9 cellular contexts compared by ENCODE assay signal in the genomic region with DNA sequence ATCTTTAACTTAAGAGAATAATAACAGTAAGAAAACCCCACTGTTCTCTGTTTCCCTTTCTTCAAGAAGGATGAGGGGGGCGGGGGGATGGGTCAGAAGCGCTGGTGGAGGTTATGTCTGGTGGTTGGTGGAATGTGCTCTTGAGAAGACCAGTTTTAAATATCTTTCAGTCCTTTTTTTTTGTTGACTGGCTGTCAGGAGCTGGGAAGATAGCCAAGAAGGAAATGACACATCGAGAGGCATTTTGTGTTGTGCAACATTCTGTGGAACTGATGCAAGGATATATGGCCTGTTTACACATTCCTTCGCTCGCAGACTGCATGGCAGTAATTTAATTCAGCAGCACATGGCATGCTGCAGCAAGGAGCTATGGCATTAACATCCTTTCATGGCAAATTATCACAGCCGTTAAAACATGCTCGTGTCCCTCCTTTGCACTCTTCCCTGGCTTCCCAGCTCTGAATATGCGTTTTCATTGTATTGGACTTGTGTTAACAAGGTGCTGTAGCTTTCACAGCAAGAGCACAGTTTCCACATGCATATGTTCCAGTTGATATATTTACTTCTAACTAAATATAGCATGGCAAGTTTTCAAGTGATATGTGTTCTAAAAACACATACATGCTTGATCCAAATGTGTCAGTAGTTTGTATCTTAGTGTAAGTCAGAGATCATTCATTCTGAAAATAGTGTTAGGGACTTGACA.
A peak's percentile ranks its signal among the peaks of the same experiment; 100 is the strongest.
DNase-seq lines count a peak whose midpoint lies in the region; ATAC-seq and TF ChIP-seq lines count a peak whose summit lies in the region.
"Had no signal": no experiment of that assay in that cellular context is flagged by ENCODE, and none has a peak within 500 bp of the region (broad histone marks: within the 10 kb centered on the region; RNA-seq: fewer than 3 reads in every experiment).

No MANE protein-coding gene starts in this region.

- no peaks in the 10 kb centered on the region for H3K27me3 Mint-ChIP-seq in osteocyte (ENCODE audit: unreplicated experiment)
- H3K27me3 Mint-ChIP-seq: activated naive CD4-positive, alpha-beta T cell treated with anti-CD3 and anti-CD28 coated beads, Interleukin-2, amount 50 U/mL, for 24 hours had no signal

- ATAC-seq in HG02623 (IDR thresholded peaks at IDR 0.05; ENCODE audit: unreplicated experiment): no peak
- ATAC-seq in HG03460 (IDR thresholded peaks at IDR 0.05; ENCODE audit: unreplicated experiment): no peak

- DNase-seq in NCI-H2227 (lab: John Stamatoyannopoulos, UW; ENCODE audit: unreplicated experiment) (peak; percentile 29), NCI-H2227 treated with DMSO at 0.1 percent for 48 hours (lab: John Stamatoyannopoulos, UW) (no peak), NCI-H1105 (lab: John Stamatoyannopoulos, UW) (peak; percentile 69), foreskin fibroblast (peak; percentile 98), osteocyte (ENCODE audit: extremely low spot score, unreplicated experiment) (peak; percentile 90)

- peak overlapping the region; percentile 86 for H3K27ac Mint-ChIP-seq in osteocyte (ENCODE audit: unreplicated experiment)
- H3K27ac Mint-ChIP-seq: activated naive CD4-positive, alpha-beta T cell treated with anti-CD3 and anti-CD28 coated beads, Interleukin-2, amount 50 U/mL, for 24 hours had no signal

- H3K4me1 Mint-ChIP-seq in osteocyte (ENCODE audit: unreplicated experiment): peaks cover 63% of the 10 kb centered on the region

- H3K27ac ChIP-seq in VCaP: peak overlapping the region; percentile 60

- no peak for TF ChIP-seq CTCF in VCaP (conservative IDR thresholded peaks at IDR 0.05)
- no peak for TF ChIP-seq CTCF in foreskin fibroblast (IDR thresholded peaks at IDR 0.05; ENCODE audit: low read depth, low read length)
- TF ChIP-seq CTCF in osteocyte (IDR thresholded peaks at IDR 0.05): no peak

- peak overlapping the region; percentile 49 for H3K4me3 Mint-ChIP-seq in osteocyte (ENCODE audit: unreplicated experiment)
- H3K4me3 Mint-ChIP-seq: activated naive CD4-positive, alpha-beta T cell treated with anti-CD3 and anti-CD28 coated beads, Interleukin-2, amount 50 U/mL, for 24 hours had no signal

- no peak overlapping the region for H3K4me3 ChIP-seq in foreskin fibroblast (ENCODE audit: low read depth in 1 of 2, low read length in 2 of 2)

- H3K36me3 Mint-ChIP-seq in osteocyte (ENCODE audit: unreplicated experiment): peaks cover 45% of the 10 kb centered on the region
- H3K36me3 Mint-ChIP-seq: activated naive CD4-positive, alpha-beta T cell treated with anti-CD3 and anti-CD28 coated beads, Interleukin-2, amount 50 U/mL, for 24 hours had no signal

- H3K9me3 Mint-ChIP-seq in osteocyte (ENCODE audit: unreplicated experiment): no peaks in the 10 kb centered on the region
- H3K9me3 Mint-ChIP-seq: activated naive CD4-positive, alpha-beta T cell treated with anti-CD3 and anti-CD28 coated beads, Interleukin-2, amount 50 U/mL, for 24 hours had no signal
